In the genomic region with DNA sequence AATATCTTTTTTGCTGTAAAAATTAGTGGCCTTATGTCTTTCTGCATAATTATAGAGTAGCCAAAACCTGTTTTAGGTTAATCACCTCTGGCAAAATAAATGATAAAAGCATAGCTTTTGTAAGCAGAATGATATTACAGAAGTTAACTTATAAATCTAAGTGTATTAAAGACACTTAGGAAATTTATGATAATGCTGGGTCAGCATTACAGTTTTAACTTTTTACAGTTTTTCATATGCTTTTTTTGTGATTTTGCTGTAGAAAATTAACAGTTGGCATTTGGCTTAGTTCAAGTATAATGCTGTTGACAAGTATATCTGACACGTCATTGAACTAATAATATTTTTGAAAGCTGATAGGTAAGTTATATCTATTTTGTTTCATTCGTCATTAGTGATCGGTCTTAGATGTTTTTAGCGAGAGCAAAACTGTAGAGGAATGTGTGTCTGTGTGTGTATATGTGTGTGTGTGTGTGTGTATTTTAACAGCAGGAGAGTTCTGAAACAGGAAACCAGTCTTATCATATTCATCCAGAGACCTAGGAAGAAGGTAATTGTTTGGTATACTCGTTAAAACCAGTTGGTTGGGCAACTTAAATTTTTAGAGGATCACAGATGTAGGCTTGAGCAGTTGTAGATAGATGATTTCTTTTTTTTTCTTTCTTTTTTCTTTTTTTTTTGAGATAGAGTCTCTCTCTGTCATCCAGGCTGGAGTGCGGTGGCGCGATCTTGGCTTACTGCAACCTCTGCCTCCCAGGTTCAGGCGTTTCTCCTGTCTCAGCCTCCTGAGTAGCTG, we compare ENCODE assay signal across 1 cellular context.
TF ChIP-seq lines count a peak whose summit lies in the region.

No MANE protein-coding gene starts in this region.

TF ChIP-seq in GM23338, 12 proteins besides CTCF, POLR2A, EP300 and RAD21 (continued from another document):
- TF ChIP-seq, protein P1, sequence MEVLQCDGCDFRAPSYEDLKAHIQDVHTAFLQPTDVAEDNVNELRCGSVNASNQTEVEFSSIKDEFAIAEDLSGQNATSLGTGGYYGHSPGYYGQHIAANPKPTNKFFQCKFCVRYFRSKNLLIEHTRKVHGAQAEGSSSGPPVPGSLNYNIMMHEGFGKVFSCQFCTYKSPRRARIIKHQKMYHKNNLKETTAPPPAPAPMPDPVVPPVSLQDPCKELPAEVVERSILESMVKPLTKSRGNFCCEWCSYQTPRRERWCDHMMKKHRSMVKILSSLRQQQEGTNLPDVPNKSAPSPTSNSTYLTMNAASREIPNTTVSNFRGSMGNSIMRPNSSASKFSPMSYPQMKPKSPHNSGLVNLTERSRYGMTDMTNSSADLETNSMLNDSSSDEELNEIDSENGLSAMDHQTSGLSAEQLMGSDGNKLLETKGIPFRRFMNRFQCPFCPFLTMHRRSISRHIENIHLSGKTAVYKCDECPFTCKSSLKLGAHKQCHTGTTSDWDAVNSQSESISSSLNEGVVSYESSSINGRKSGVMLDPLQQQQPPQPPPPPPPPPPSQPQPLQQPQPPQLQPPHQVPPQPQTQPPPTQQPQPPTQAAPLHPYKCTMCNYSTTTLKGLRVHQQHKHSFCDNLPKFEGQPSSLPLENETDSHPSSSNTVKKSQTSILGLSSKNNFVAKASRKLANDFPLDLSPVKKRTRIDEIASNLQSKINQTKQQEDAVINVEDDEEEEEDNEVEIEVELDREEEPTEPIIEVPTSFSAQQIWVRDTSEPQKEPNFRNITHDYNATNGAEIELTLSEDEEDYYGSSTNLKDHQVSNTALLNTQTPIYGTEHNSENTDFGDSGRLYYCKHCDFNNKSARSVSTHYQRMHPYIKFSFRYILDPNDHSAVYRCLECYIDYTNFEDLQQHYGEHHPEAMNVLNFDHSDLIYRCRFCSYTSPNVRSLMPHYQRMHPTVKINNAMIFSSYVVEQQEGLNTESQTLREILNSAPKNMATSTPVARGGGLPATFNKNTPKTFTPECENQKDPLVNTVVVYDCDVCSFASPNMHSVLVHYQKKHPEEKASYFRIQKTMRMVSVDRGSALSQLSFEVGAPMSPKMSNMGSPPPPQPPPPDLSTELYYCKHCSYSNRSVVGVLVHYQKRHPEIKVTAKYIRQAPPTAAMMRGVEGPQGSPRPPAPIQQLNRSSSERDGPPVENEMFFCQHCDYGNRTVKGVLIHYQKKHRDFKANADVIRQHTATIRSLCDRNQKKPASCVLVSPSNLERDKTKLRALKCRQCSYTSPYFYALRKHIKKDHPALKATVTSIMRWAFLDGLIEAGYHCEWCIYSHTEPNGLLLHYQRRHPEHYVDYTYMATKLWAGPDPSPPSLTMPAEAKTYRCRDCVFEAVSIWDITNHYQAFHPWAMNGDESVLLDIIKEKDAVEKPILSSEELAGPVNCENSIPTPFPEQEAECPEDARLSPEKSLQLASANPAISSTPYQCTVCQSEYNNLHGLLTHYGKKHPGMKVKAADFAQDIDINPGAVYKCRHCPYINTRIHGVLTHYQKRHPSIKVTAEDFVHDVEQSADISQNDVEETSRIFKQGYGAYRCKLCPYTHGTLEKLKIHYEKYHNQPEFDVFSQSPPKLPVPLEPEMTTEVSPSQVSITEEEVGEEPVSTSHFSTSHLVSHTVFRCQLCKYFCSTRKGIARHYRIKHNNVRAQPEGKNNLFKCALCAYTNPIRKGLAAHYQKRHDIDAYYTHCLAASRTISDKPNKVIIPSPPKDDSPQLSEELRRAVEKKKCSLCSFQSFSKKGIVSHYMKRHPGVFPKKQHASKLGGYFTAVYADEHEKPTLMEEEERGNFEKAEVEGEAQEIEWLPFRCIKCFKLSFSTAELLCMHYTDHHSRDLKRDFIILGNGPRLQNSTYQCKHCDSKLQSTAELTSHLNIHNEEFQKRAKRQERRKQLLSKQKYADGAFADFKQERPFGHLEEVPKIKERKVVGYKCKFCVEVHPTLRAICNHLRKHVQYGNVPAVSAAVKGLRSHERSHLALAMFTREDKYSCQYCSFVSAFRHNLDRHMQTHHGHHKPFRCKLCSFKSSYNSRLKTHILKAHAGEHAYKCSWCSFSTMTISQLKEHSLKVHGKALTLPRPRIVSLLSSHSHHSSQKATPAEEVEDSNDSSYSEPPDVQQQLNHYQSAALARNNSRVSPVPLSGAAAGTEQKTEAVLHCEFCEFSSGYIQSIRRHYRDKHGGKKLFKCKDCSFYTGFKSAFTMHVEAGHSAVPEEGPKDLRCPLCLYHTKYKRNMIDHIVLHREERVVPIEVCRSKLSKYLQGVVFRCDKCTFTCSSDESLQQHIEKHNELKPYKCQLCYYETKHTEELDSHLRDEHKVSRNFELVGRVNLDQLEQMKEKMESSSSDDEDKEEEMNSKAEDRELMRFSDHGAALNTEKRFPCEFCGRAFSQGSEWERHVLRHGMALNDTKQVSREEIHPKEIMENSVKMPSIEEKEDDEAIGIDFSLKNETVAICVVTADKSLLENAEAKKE (CRISPR knock-in tag; IDR thresholded peaks at IDR 0.05) = no peak
- TF ChIP-seq CREB1 (CRISPR knock-in tag; IDR thresholded peaks at IDR 0.05; ENCODE audit: low read depth) (no peak), REST (IDR thresholded peaks at IDR 0.05; ENCODE audit: unreplicated experiment) (no peak)
